In the genomic region with DNA sequence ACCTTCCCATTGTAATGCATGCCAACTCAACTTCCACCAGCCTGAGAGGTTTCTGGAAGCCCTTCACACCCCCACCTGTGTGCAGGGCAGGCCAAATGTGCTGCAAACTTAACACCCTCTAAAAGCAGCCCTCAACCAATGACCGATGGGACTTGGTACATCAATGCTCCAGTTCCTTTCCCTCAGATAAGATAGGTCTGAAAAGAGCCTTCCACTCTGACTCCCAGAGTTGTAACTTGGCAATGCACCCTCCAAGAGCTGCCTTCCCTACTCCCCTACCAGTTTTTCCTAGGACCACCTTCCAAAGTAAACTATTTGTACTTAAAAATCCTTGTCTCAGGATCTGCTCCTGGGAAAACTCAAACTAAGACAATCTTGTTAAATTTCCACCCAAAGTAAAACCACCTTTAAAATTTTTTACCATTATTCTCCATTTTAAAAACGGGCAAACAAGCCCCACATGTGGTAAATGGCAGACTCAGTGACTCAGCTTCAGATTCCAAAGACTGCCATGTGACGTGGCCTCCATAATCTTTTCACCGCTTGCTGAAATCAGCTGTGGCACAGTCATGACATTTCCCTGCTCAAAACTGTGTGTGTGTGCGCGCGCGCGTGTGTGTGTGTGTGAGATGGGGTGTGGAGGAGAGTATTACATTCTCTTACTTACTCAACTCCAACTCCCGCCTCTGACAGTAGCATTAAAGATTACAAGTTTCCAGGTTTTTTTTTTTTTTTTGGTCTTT, we compare ENCODE assay signal across 13 cellular contexts. TPM values are rescaled to one million over a fixed set of nuclear protein-coding genes. Genes with fewer than 3 reads are reported as not detected.
A peak's percentile ranks its signal among the peaks of the same experiment; 100 is the strongest.
DNase-seq lines count a peak whose midpoint lies in the region; ATAC-seq, FAIRE-seq and TF ChIP-seq lines count a peak whose summit lies in the region.
"Had no signal": no experiment of that assay in that cellular context is flagged by ENCODE, and none has a peak within 500 bp of the region (broad histone marks: within the 10 kb centered on the region; RNA-seq: fewer than 3 reads in every experiment).

No MANE protein-coding gene starts in this region.

- no peak overlapping the region for H3K27ac ChIP-seq in A673 (ENCODE audit: low read depth, low read length, poor library complexity, severe bottlenecking)
- H3K27ac ChIP-seq: adrenal gland, C4-2B, hepatocyte, transverse colon had no signal

- H3K27me3 Mint-ChIP-seq in activated T-cell treated with anti-CD3 and anti-CD28 coated beads, Interleukin-2, amount 50 U/mL, for 4 hours (ENCODE audit: low read depth) = no peaks in the 10 kb centered on the region

- peak; percentile 21 for FAIRE-seq in GM19239 (lab: Jason Lieb, UNC)

- H3K4me3 ChIP-seq in A673 (ENCODE audit: low read depth, low read length, poor library complexity, severe bottlenecking) = no peak overlapping the region
- H3K4me3 ChIP-seq in fibroblast of mammary gland (ENCODE audit: control insufficient read depth, low read depth, low read length) = no peak overlapping the region
- H3K4me3 ChIP-seq: adrenal gland, hepatocyte, transverse colon had no signal

- peak; percentile 40 for DNase-seq in A673 (ENCODE audit: low spot score)
- no peak for DNase-seq in GM19239 (ENCODE audit: insufficient read length, low spot score)
- peak; percentile 47 for DNase-seq in activated T-cell treated with anti-CD3 and anti-CD28 coated beads, Interleukin-2, amount 50 U/mL, for 4 hours
- peak; percentile 75 for DNase-seq in fibroblast of mammary gland (ENCODE audit: low read depth)
- no peak for DNase-seq in DMS53 (lab: John Stamatoyannopoulos, UW)
- no peak for DNase-seq in ACHN
- DNase-seq: adrenal gland, NCI-H2171 treated with DMSO at 0.1 percent for 48 hours, transverse colon had no signal

- no peaks in the 10 kb centered on the region for H3K4me1 ChIP-seq in A673 (ENCODE audit: insufficient read depth, low read length, poor library complexity, severe bottlenecking)
- H3K4me1 ChIP-seq: adrenal gland, transverse colon had no signal

- ATAC-seq in activated T-cell treated with anti-CD3 and anti-CD28 coated beads, Interleukin-2, amount 50 U/mL, for 4 hours = peak; percentile 26 to 27
- ATAC-seq in HG03196 (IDR thresholded peaks at IDR 0.05; ENCODE audit: unreplicated experiment) (no peak), HG03354 (IDR thresholded peaks at IDR 0.05; ENCODE audit: poor library complexity, severe bottlenecking, unreplicated experiment) (no peak)

- intact Hi-C loops in A673 (cut with micrococcal nuclease; ENCODE audit: unreplicated experiment) = no loop called here

- no peak for TF ChIP-seq CTCF in A673 (conservative IDR thresholded peaks at IDR 0.05; ENCODE audit: low read depth, low read length)
- TF ChIP-seq CTCF in fibroblast of mammary gland (conservative IDR thresholded peaks at IDR 0.05; ENCODE audit: control insufficient read depth, insufficient read depth, low read depth, low read length) = no peak

- peaks cover 26% of the 10 kb centered on the region for H3K27me3 ChIP-seq in A673 (replicated peaks; ENCODE audit: insufficient read depth, low read depth, low read length, poor library complexity)
- H3K27me3 ChIP-seq: adrenal gland, hepatocyte, transverse colon had no signal

- no TSS peak for BruUV-seq in A673 (replicated peaks; lab: Mats Ljungman, UMichigan)

- no peaks in the 10 kb centered on the region for H3K9me3 Mint-ChIP-seq in activated T-cell treated with anti-CD3 and anti-CD28 coated beads, Interleukin-2, amount 50 U/mL, for 4 hours

- peaks cover 87% of the 10 kb centered on the region for H3K4me1 Mint-ChIP-seq in activated T-cell treated with anti-CD3 and anti-CD28 coated beads, Interleukin-2, amount 50 U/mL, for 4 hours (ENCODE audit: low read depth)

- CTCF ChIA-PET in A673 (lab: Charles Lee) = no interaction called here

- H3K4me3 Mint-ChIP-seq in activated T-cell treated with anti-CD3 and anti-CD28 coated beads, Interleukin-2, amount 50 U/mL, for 4 hours = no peak overlapping the region

- POLR2A ChIA-PET in A673 (lab: Charles Lee; ENCODE audit: low non-redundant PET) = no interaction called here

- no peaks in the 10 kb centered on the region for H3K9me3 ChIP-seq in A673 (ENCODE audit: low read depth, low read length, poor library complexity, severe bottlenecking)
- H3K9me3 ChIP-seq: adrenal gland, transverse colon had no signal

- in situ Hi-C loops in ACHN (cut with HindIII; ENCODE audit: low pct_ligation_motif_present, low pct_unique_long_range_greater_than_20kb, low sequenced_read_pairs) = no loop called here

- peaks cover 52% of the 10 kb centered on the region for H3K36me3 Mint-ChIP-seq in activated T-cell treated with anti-CD3 and anti-CD28 coated beads, Interleukin-2, amount 50 U/mL, for 4 hours (ENCODE audit: insufficient read depth)

- H3K36me3 ChIP-seq in A673 (ENCODE audit: insufficient read depth, low read length, poor library complexity, severe bottlenecking) = no peaks in the 10 kb centered on the region
- H3K36me3 ChIP-seq: adrenal gland, transverse colon had no signal

RNA-seq across cellular contexts. Expression of gene RASGRP1, which starts 17.2 kb away (rescaled TPM):
- total RNA-seq in A673 (2021) = not detected in 2 replicates
- total RNA-seq in activated T-cell treated with anti-CD3 and anti-CD28 coated beads, Interleukin-2, amount 50 U/mL, for 4 hours = 10 to 100 TPM; 36.9 to 55.5 (median 47.6) TPM

Comparison
In these comparisons a context has a peak if more than half of its experiments do, and no peak if none do; other contexts are left out.
1. DNase-seq: peak in A673 (single experiment), activated T-cell treated with anti-CD3 and anti-CD28 coated beads, Interleukin-2, amount 50 U/mL, for 4 hours (single experiment) and fibroblast of mammary gland (single experiment); none in GM19239 (single experiment), DMS53 (single experiment) and ACHN (single experiment).
2. ATAC-seq: peak in activated T-cell treated with anti-CD3 and anti-CD28 coated beads, Interleukin-2, amount 50 U/mL, for 4 hours (2 of 2); none in HG03196 (single experiment) and HG03354 (single experiment).
3. RNA of gene RASGRP1, which starts 17.2 kb away (total RNA-seq): 36.9 to 55.5 TPM in activated T-cell treated with anti-CD3 and anti-CD28 coated beads, Interleukin-2, amount 50 U/mL, for 4 hours; not detected in A673; every median in the first group is over 10 times any median in the second.